Comparison of ENCODE assay signal across 17 cellular contexts in the genomic region with DNA sequence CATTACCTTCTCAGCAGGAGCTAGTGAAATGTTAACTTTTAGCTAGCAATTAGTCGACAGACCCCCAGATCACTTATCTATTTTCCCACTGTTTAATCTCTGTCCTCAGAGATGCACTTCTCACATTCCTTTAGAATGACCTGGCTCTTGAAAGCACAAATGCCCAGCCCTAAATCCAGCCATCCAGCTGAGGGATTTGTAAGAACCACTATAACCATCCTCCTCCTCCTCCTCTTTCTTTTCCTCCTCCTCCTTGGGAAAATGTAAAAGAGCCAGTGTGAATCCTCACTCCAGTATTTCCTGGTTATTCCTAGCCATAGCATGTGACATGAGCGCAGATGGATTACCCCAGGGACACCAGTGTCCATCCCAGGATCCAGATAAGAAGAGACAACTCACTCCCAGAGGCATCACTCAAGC.
DNase-seq lines count a peak whose midpoint lies in the region; ATAC-seq, FAIRE-seq and TF ChIP-seq lines count a peak whose summit lies in the region.
"Had no signal": no experiment of that assay in that cellular context is flagged by ENCODE, and none has a peak within 500 bp of the region (broad histone marks: within the 10 kb centered on the region; RNA-seq: fewer than 3 reads in every experiment).

No MANE protein-coding gene starts in this region.

- whole genome bisulfite sequencing in mesodermal cell (ENCODE audit: insufficient coverage in 2 of 2), 2 experiments: 0% methylated on average over 1 of the region's 2 CpGs

- H3K36me3 ChIP-seq in Caco-2 (ENCODE audit: control insufficient read depth, insufficient read depth, low read length) (no peaks in the 10 kb centered on the region), brain microvascular endothelial cell (replicated peaks) (no peaks in the 10 kb centered on the region), mesodermal cell (ENCODE audit: control insufficient read depth, insufficient read depth, low read length) (no peaks in the 10 kb centered on the region)
- H3K36me3 ChIP-seq: ovary had no signal

- intact Hi-C loops in Caco-2 (cut with micrococcal nuclease; ENCODE audit: unreplicated experiment): loop anchor here (5.0 kb wide), 1 partner anchor 66 kb away; no protein-coding TSS in a partner anchor

- no peaks in the 10 kb centered on the region for H3K27me3 ChIP-seq in Caco-2 (replicated peaks; ENCODE audit: control insufficient read depth, insufficient read depth, low read length)
- H3K27me3 ChIP-seq in brain microvascular endothelial cell (replicated peaks): no peaks in the 10 kb centered on the region
- H3K27me3 ChIP-seq: ovary had no signal

- no peaks in the 10 kb centered on the region for H3K9me3 Mint-ChIP-seq in Caco-2 (ENCODE audit: unreplicated experiment)
- H3K9me3 Mint-ChIP-seq: activated CD4-positive, alpha-beta memory T cell treated with anti-CD3 and anti-CD28 coated beads, Interleukin-2, amount 10 ng/mL, durations not matched to agents 7 days and 5 days had no signal

- peaks cover 5% of the 10 kb centered on the region for H3K36me3 Mint-ChIP-seq in Caco-2 (ENCODE audit: insufficient read depth, unreplicated experiment)

- peak overlapping the region; percentile 72 for H3K27ac Mint-ChIP-seq in Caco-2 (ENCODE audit: unreplicated experiment)
- H3K27ac Mint-ChIP-seq: activated CD4-positive, alpha-beta memory T cell treated with anti-CD3 and anti-CD28 coated beads, Interleukin-2, amount 10 ng/mL, durations not matched to agents 7 days and 5 days had no signal

- BruUV-seq in Caco-2 (replicated peaks; lab: Mats Ljungman, UMichigan): no TSS peak

- H3K27ac ChIP-seq in brain microvascular endothelial cell (peak overlapping the region; percentile 3), mesodermal cell (ENCODE audit: low read depth, low read length, severe bottlenecking) (peak overlapping the region; percentile 84)
- H3K27ac ChIP-seq: C4-2B, ovary had no signal

- H3K9me3 ChIP-seq in Caco-2 (no peaks in the 10 kb centered on the region), mesodermal cell (ENCODE audit: control insufficient read depth, low read length) (no peaks in the 10 kb centered on the region)
- H3K9me3 ChIP-seq: ovary had no signal

- CTCF ChIA-PET in Caco-2 (lab: Charles Lee): no interaction called here

- no peak for TF ChIP-seq CTCF in Caco-2 (IDR thresholded peaks at IDR 0.05; ENCODE audit: insufficient read depth in 1 of 2, low read depth in 1 of 2, low read length in 1 of 2, severe bottlenecking in 1 of 2, unreplicated experiment in 1 of 2)
- no peak for TF ChIP-seq CTCF in brain microvascular endothelial cell (IDR thresholded peaks at IDR 0.05; ENCODE audit: low read depth, low read length, missing control alignments)

- POLR2A ChIA-PET in Caco-2 (lab: Charles Lee): no interaction called here

- peak overlapping the region; percentile 20 for H3K4me3 Mint-ChIP-seq in Caco-2 (ENCODE audit: unreplicated experiment)
- H3K4me3 Mint-ChIP-seq: activated CD4-positive, alpha-beta memory T cell treated with anti-CD3 and anti-CD28 coated beads, Interleukin-2, amount 10 ng/mL, durations not matched to agents 7 days and 5 days had no signal

- H3K4me1 Mint-ChIP-seq in Caco-2 (ENCODE audit: low read depth, unreplicated experiment): peaks cover 30% of the 10 kb centered on the region
- H3K4me1 Mint-ChIP-seq: activated CD4-positive, alpha-beta memory T cell treated with anti-CD3 and anti-CD28 coated beads, Interleukin-2, amount 10 ng/mL, durations not matched to agents 7 days and 5 days had no signal

- H3K4me1 ChIP-seq in Caco-2 (peaks cover 35% of the 10 kb centered on the region), mesodermal cell (ENCODE audit: control insufficient read depth, insufficient read depth, low read length, poor library complexity, severe bottlenecking) (peaks cover 34% of the 10 kb centered on the region)

- no peak for ATAC-seq in HG02840 (IDR thresholded peaks at IDR 0.05; ENCODE audit: low FRiP score, unreplicated experiment)

- H3K4me3 ChIP-seq in Caco-2 (ENCODE audit: low read depth, low read length): no peak overlapping the region
- H3K4me3 ChIP-seq in brain microvascular endothelial cell (ENCODE audit: low read depth, low read length): no peak overlapping the region
- H3K4me3 ChIP-seq in mesodermal cell (ENCODE audit: extremely low read depth, insufficient read depth, low read length, poor library complexity, severe bottlenecking): no peak overlapping the region
- H3K4me3 ChIP-seq: ovary had no signal

- in situ Hi-C loops in brain microvascular endothelial cell (cut with HindIII; ENCODE audit: low pct_ligation_motif_present, low sequenced_read_pairs): no loop called here

- DNase-seq in Caco-2 (peak in 1 of 2 experiments; percentile 54), HTR-8/SVneo (ENCODE audit: insufficient read length, low spot score) (peak; percentile 27), brain microvascular endothelial cell (peak; percentile 43), H4 (ENCODE audit: low spot score) (no peak)
- no peak for DNase-seq in stimulated activated naive CD4-positive, alpha-beta T cell (lab: John Stamatoyannopoulos, UW)
- no peak for DNase-seq in NK-92 treated with Interleukin-12 subunit alpha and Interleukin-12 subunit beta, amount 100 ng/mL, for 24 hours (lab: John Stamatoyannopoulos, UW)
- DNase-seq: activated CD4-positive, alpha-beta memory T cell treated with anti-CD3 and anti-CD28 coated beads, Interleukin-2, amount 10 ng/mL, durations not matched to agents 7 days and 5 days; activated gamma-delta T cell treated with Interleukin-2 at 50 U/mL for 16 hours; GDM1; NCI-H1436; ovary; stimulated activated CD4-positive, alpha-beta T cell treated with anti-CD3 and anti-CD28 coated beads, Interleukin-2, amount 100 ng/mL, for 24 hours; stimulated activated naive CD4-positive, alpha-beta T cell treated with Interleukin-2 at 50 U/mL for 16 hours; T-helper 1 cell had no signal

- no peaks in the 10 kb centered on the region for H3K27me3 Mint-ChIP-seq in Caco-2 (ENCODE audit: insufficient read depth, unreplicated experiment)

- FAIRE-seq in HTR-8/SVneo (lab: Jason Lieb, UNC): peak; percentile 26

Comparison
In these comparisons a context has a peak if more than half of its experiments do, and no peak if none do; other contexts are left out.
1. DNase-seq: peak in HTR-8/SVneo (single experiment) and brain microvascular endothelial cell (single experiment); none in stimulated activated naive CD4-positive, alpha-beta T cell (0 of 6), NK-92 treated with Interleukin-12 subunit alpha and Interleukin-12 subunit beta, amount 100 ng/mL, for 24 hours (single experiment) and H4 (single experiment).